In the genomic region with DNA sequence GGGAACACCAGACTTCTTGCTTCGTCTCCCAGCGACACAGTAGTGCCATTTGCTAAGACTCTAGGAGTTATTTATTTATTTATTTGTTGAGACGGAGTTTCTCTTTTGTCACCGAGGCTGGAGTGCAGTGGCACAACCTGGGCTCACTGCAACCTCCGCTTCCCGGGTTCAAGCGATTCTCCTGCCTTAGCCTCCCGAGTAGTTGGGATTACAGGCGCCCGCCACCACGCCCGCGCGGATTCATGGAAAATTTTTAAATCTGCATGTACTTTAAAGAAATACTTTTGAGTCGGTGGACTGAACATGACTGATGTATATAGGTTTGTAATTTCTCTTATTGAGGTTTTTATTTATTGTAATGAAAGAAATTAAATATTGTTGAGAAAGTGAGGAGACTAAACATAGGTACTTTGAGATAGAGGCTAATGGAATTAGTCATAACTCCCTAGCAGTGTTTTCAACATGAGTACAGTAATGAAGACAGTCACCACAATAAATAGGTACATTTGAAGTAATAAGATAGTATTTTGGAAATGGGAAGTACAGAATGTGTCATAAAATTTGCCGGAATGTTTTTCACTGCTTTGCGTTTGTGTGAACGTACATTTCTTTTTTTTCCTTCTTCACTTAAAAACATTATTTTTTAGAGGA, we compare ENCODE assay signal across 8 cellular contexts. TPM values are rescaled to one million over a fixed set of nuclear protein-coding genes. Genes with fewer than 3 reads are reported as not detected.
DNase-seq lines count a peak whose midpoint lies in the region; ATAC-seq and TF ChIP-seq lines count a peak whose summit lies in the region.

No MANE protein-coding gene starts in this region.

- no peaks in the 10 kb centered on the region for H3K36me3 ChIP-seq in KMS-11 (ENCODE audit: insufficient read depth)
- H3K36me3 ChIP-seq in naive thymus-derived CD4-positive, alpha-beta T cell (ENCODE audit: control insufficient read depth in 2 of 3, insufficient read depth in 3 of 3, low read length in 3 of 3), result peaks cover 0 to 7% (median 0%) of the 10 kb centered on the region in 3 experiments

- H3K9me3 Mint-ChIP-seq in naive thymus-derived CD4-positive, alpha-beta T cell, result no peaks in the 10 kb centered on the region

- peaks cover 19% of the 10 kb centered on the region for H3K4me1 ChIP-seq in KMS-11 (ENCODE audit: low read depth, poor library complexity, severe bottlenecking)
- peaks cover 7 to 8% of the 10 kb centered on the region in 2 donors for H3K4me1 ChIP-seq in naive thymus-derived CD4-positive, alpha-beta T cell (ENCODE audit: control insufficient read depth in 2 of 2, insufficient read depth in 2 of 2, low read length in 2 of 2)

- H3K4me1 Mint-ChIP-seq in naive thymus-derived CD4-positive, alpha-beta T cell, result peaks cover 22 to 52% (median 44%) of the 10 kb centered on the region in 7 donors

- H3K36me3 Mint-ChIP-seq in naive thymus-derived CD4-positive, alpha-beta T cell, result peaks cover 0 to 4% (median 0%) of the 10 kb centered on the region in 5 donors

- peak overlapping the region; percentile 70 to 97 (median 92) for H3K27ac Mint-ChIP-seq in naive thymus-derived CD4-positive, alpha-beta T cell

- CTCF ChIA-PET in naive thymus-derived CD4-positive, alpha-beta T cell (lab: Charles Lee), result no interaction called here

- intact Hi-C loops in naive thymus-derived CD4-positive, alpha-beta T cell (cut with micrococcal nuclease), result loop anchor here in 1 of 2 donors (5.0 to 10.0 kb wide), 3 partner anchors 138 to 1845 kb away; partner anchors contain the start of gene RBM45

- H3K4me3 ChIP-seq in KMS-11 (IDR thresholded peaks at IDR 0.05; ENCODE audit: insufficient read depth, low read depth, low read length) (peak overlapping the region; percentile 90), coronary artery (peak overlapping the region; percentile 79)
- peak overlapping the region; percentile 97 for H3K4me3 ChIP-seq in naive thymus-derived CD4-positive, alpha-beta T cell (ENCODE audit: low read length)

- H3K9ac ChIP-seq in KMS-11, result peak overlapping the region; percentile 89; the same call in 1 of the 2 replicates

- ATAC-seq in naive thymus-derived CD4-positive, alpha-beta T cell, result no peak
- no peak for ATAC-seq in GM18498 (IDR thresholded peaks at IDR 0.05; ENCODE audit: unreplicated experiment)
- no peak for ATAC-seq in HG02588 (IDR thresholded peaks at IDR 0.05; ENCODE audit: unreplicated experiment)
- no peak for ATAC-seq in HG03469 (IDR thresholded peaks at IDR 0.05; ENCODE audit: unreplicated experiment)

- H3K4me3 Mint-ChIP-seq in naive thymus-derived CD4-positive, alpha-beta T cell, result peak overlapping the region; percentile 95 to 99 (median 97)

- H3K27me3 ChIP-seq in KMS-11 (ENCODE audit: insufficient read depth, low read depth), result no peaks in the 10 kb centered on the region
- no peaks in the 10 kb centered on the region for H3K27me3 ChIP-seq in naive thymus-derived CD4-positive, alpha-beta T cell (ENCODE audit: control insufficient read depth in 2 of 2, insufficient read depth in 2 of 2, low read length in 2 of 2)

- peaks cover 27% of the 10 kb centered on the region for H3K79me2 ChIP-seq in KMS-11 (ENCODE audit: insufficient read depth, low read depth)

- no peak for DNase-seq in coronary artery (ENCODE audit: low spot score)
- DNase-seq in naive thymus-derived CD4-positive, alpha-beta T cell, result no peak
- no peak for DNase-seq in effector CD4-positive, alpha-beta T cell

- no peaks in the 10 kb centered on the region; the same call in 1 of the 2 replicates for H4K20me1 ChIP-seq in KMS-11 (ENCODE audit: insufficient read depth)

- peak overlapping the region; percentile 83 for H2AFZ ChIP-seq in KMS-11 (ENCODE audit: low read depth)

- no peaks in the 10 kb centered on the region for H3K9me3 ChIP-seq in naive thymus-derived CD4-positive, alpha-beta T cell (ENCODE audit: control insufficient read depth in 2 of 3, low read length in 3 of 3)

- POLR2A ChIA-PET in naive thymus-derived CD4-positive, alpha-beta T cell (lab: Charles Lee), result no interaction called here

- TF ChIP-seq CTCF in C4-2B (conservative IDR thresholded peaks at IDR 0.05) (no peak), KMS-11 (conservative IDR thresholded peaks at IDR 0.05; ENCODE audit: low read depth, low read length) (no peak), coronary artery (IDR thresholded peaks at IDR 0.05) (no peak)

- H3K27me3 Mint-ChIP-seq in naive thymus-derived CD4-positive, alpha-beta T cell, result peaks cover 0 to 14% (median 3%) of the 10 kb centered on the region in 5 donors

- H3K4me2 ChIP-seq in KMS-11, result peak overlapping the region; percentile 58

- peak overlapping the region; percentile 94 for H3K27ac ChIP-seq in C4-2B
- no peak overlapping the region; the same call in 1 of the 2 replicates for H3K27ac ChIP-seq in KMS-11
- H3K27ac ChIP-seq in coronary artery, result no peak overlapping the region
- peak overlapping the region; percentile 84 for H3K27ac ChIP-seq in naive thymus-derived CD4-positive, alpha-beta T cell (ENCODE audit: low read depth, low read length)

RNA-seq across cellular contexts. Expression of gene MTX2, which starts 1.0 kb away (rescaled TPM):
- total RNA-seq in naive thymus-derived CD4-positive, alpha-beta T cell, result 10 to 100 TPM in 1 of 5 experiments, 1 to 10 TPM in 4; 6.6 to 14.3 (median 9.3) TPM
- polyA plus RNA-seq in naive thymus-derived CD4-positive, alpha-beta T cell, result 10 to 100 TPM; 17.8 to 19.5 TPM

Comparison
In these comparisons a context has a peak if more than half of its experiments do, and no peak if none do; other contexts are left out.
1. H3K27ac ChIP-seq: peak in C4-2B (single experiment) and naive thymus-derived CD4-positive, alpha-beta T cell (single experiment); none in KMS-11 (single experiment) and coronary artery (0 of 2).
2. Peak in every context shown above with its lines, with median percentiles within 50 percentile points of each other: H3K4me3 ChIP-seq.